In genomic region chr2:111121873-111122630, GRCh38 we compare ENCODE assay signal across 8 cellular contexts. TPM values are rescaled to one million over a fixed set of nuclear protein-coding genes. Genes with fewer than 3 reads are reported as not detected.
DNase-seq lines count a peak whose midpoint lies in the region; ATAC-seq and TF ChIP-seq lines count a peak whose summit lies in the region.

No MANE protein-coding gene starts in this region.

- H3K9ac ChIP-seq in neuronal stem cell (ENCODE audit: low read depth, low read length, poor library complexity) = peak overlapping the region; percentile 99

- H3K4me3 ChIP-seq in LNCaP clone FGC (ENCODE audit: low read depth, low read length) (peak overlapping the region; percentile 86), gastroesophageal sphincter (peak overlapping the region; percentile 79 to 88), neuronal stem cell (ENCODE audit: low read length in 2 of 2) (peak overlapping the region; percentile 87 to 98), suprapubic skin (peak overlapping the region; percentile 91)

- H3K4me1 ChIP-seq in gastroesophageal sphincter (peaks cover 0 to 86% (median 17%) of the 10 kb centered on the region in 3 donors), neuronal stem cell (ENCODE audit: control insufficient read depth in 2 of 2, insufficient read depth in 1 of 2, low read depth in 1 of 2, low read length in 2 of 2) (peaks cover 18 to 19% of the 10 kb centered on the region in 2 donors), suprapubic skin (peaks cover 57% of the 10 kb centered on the region)

- H2BK12ac ChIP-seq in neuronal stem cell (ENCODE audit: low read length) = peak overlapping the region; percentile 94

- H3K27ac Mint-ChIP-seq in activated naive CD4-positive, alpha-beta T cell treated with anti-CD3 and anti-CD28 coated beads for 36 hours = no peak overlapping the region

- CTCF ChIA-PET in activated naive CD4-positive, alpha-beta T cell treated with anti-CD3 and anti-CD28 coated beads for 36 hours (lab: Charles Lee) = no interaction called here

- H2BK5ac ChIP-seq in neuronal stem cell (ENCODE audit: low read length) = peak overlapping the region; percentile 98

- TF ChIP-seq POLR2A in gastroesophageal sphincter (IDR thresholded peaks at IDR 0.05) (peak in 1 of 2 donors; percentile 76), suprapubic skin (IDR thresholded peaks at IDR 0.05) (peak in 1 of 2 donors; percentile 67)

- no peaks in the 10 kb centered on the region for H3K9me3 Mint-ChIP-seq in activated naive CD4-positive, alpha-beta T cell treated with anti-CD3 and anti-CD28 coated beads for 36 hours

- no CpG with 5 or more reads among the region's 90 CpGs for WGBS in gastroesophageal sphincter (ENCODE audit: low coverage in 1 of 2), 2 donors
- WGBS in neuronal stem cell (ENCODE audit: extremely low coverage in 2 of 2, insufficient read length in 2 of 2, insufficient replicate concordance in 1 of 2), 2 donors = no CpG with 5 or more reads among the region's 90 CpGs
- 3% methylated on average over 5 of the region's 90 CpGs for WGBS in suprapubic skin

- H3K9me3 ChIP-seq in gastroesophageal sphincter (peaks cover 0 to 7% (median 0%) of the 10 kb centered on the region in 3 donors), neuronal stem cell (replicated peaks in 1 of 2; ENCODE audit: control insufficient read depth in 2 of 2, insufficient read depth in 1 of 2, low read depth in 1 of 2, low read length in 2 of 2) (peaks cover 0 to 7% of the 10 kb centered on the region in 2 donors), suprapubic skin (no peaks in the 10 kb centered on the region)

- TF ChIP-seq CTCF in LNCaP clone FGC (IDR thresholded peaks at IDR 0.05; ENCODE audit: control insufficient read depth, extremely low read depth, insufficient read depth) (no peak), gastroesophageal sphincter (IDR thresholded peaks at IDR 0.05) (peak in 1 of 4 experiments; percentile 11), suprapubic skin (IDR thresholded peaks at IDR 0.05) (no peak)

- H3K36me3 Mint-ChIP-seq in activated naive CD4-positive, alpha-beta T cell treated with anti-CD3 and anti-CD28 coated beads for 36 hours (ENCODE audit: low read depth) = peaks cover 33% of the 10 kb centered on the region

- peak overlapping the region; percentile 41 for H3K14ac ChIP-seq in neuronal stem cell (ENCODE audit: low read length)

- H3K4ac ChIP-seq in neuronal stem cell (ENCODE audit: low read length) = no peak overlapping the region

- H3K27ac ChIP-seq in gastroesophageal sphincter (peak overlapping the region in 3 of 4 donors; percentile 87 to 90 (median 88)), neuronal stem cell (replicated peaks; ENCODE audit: low read length) (no peak overlapping the region), suprapubic skin (peak overlapping the region; percentile 89)

- peaks cover 20% of the 10 kb centered on the region for H3K27me3 Mint-ChIP-seq in activated naive CD4-positive, alpha-beta T cell treated with anti-CD3 and anti-CD28 coated beads for 36 hours (ENCODE audit: low read depth)

- peak overlapping the region; percentile 90 for H2BK120ac ChIP-seq in neuronal stem cell (ENCODE audit: low read depth, low read length)

- peak overlapping the region; percentile 67 for H2AK5ac ChIP-seq in neuronal stem cell (ENCODE audit: low read depth, low read length)

- peak overlapping the region; percentile 97 for H3K18ac ChIP-seq in neuronal stem cell (ENCODE audit: low read length)

- H3K79me1 ChIP-seq in neuronal stem cell (ENCODE audit: low read depth, low read length) = peaks cover 4% of the 10 kb centered on the region

- H4K8ac ChIP-seq in neuronal stem cell (ENCODE audit: low read depth, low read length) = no peak overlapping the region

- peaks cover 32% of the 10 kb centered on the region for H3K27me3 ChIP-seq in gastroesophageal sphincter
- peaks cover 7 to 26% (median 26%) of the 10 kb centered on the region in 3 experiments for H3K27me3 ChIP-seq in neuronal stem cell (ENCODE audit: control insufficient read depth in 3 of 3, insufficient read depth in 3 of 3, low read depth in 1 of 3, low read length in 3 of 3)
- H3K27me3 ChIP-seq in suprapubic skin = peaks cover 13% of the 10 kb centered on the region

- peak overlapping the region; percentile 99 for H2AFZ ChIP-seq in neuronal stem cell (ENCODE audit: low read length)

- DNase-seq in EL (peak; percentile 88), H4 (ENCODE audit: low spot score) (peak; percentile 70), LNCaP clone FGC (ENCODE audit: low read depth) (peak; percentile 54), SIG-M5 treated with dmso at 0.1 percent for 504 hours (lab: John Stamatoyannopoulos, UW; ENCODE audit: unreplicated experiment) (peak; percentile 74), neuronal stem cell (ENCODE audit: low spot score) (peak; percentile 91), suprapubic skin (ENCODE audit: low spot score in 2 of 2) (peak; percentile 88)
- DNase-seq in activated naive CD4-positive, alpha-beta T cell treated with anti-CD3 and anti-CD28 coated beads for 36 hours = peak; percentile 76

- intact Hi-C loops in activated naive CD4-positive, alpha-beta T cell treated with anti-CD3 and anti-CD28 coated beads for 36 hours (cut with micrococcal nuclease) = loop anchor here (2.0 to 5.0 kb wide), 2 partner anchors 445 to 933 kb away; partner anchors contain the start of genes BUB1 and TMEM87B

- H3K4me3 Mint-ChIP-seq in activated naive CD4-positive, alpha-beta T cell treated with anti-CD3 and anti-CD28 coated beads for 36 hours = peak overlapping the region; percentile 83

- peaks cover 0 to 32% of the 10 kb centered on the region in 2 donors for H3K36me3 ChIP-seq in gastroesophageal sphincter
- H3K36me3 ChIP-seq in neuronal stem cell (replicated peaks in 1 of 2; ENCODE audit: control insufficient read depth in 2 of 2, insufficient read depth in 2 of 2, low read length in 2 of 2) = peaks cover 11 to 36% of the 10 kb centered on the region in 2 donors
- peaks cover 10% of the 10 kb centered on the region for H3K36me3 ChIP-seq in suprapubic skin

- H3K4me1 Mint-ChIP-seq in activated naive CD4-positive, alpha-beta T cell treated with anti-CD3 and anti-CD28 coated beads for 36 hours (ENCODE audit: low read depth) = peaks cover 48% of the 10 kb centered on the region

- ATAC-seq in gastroesophageal sphincter = peak; percentile 86

- TF ChIP-seq EP300 in gastroesophageal sphincter (IDR thresholded peaks at IDR 0.05) (no peak), suprapubic skin (IDR thresholded peaks at IDR 0.05) (no peak)

- no peak overlapping the region for H4K91ac ChIP-seq in neuronal stem cell (ENCODE audit: low read depth, low read length, poor library complexity)

- H3K4me2 ChIP-seq in neuronal stem cell (ENCODE audit: insufficient read depth, low read length, poor library complexity, severe bottlenecking) = peak overlapping the region; percentile 93

- peak overlapping the region; percentile 94 for H3K23ac ChIP-seq in neuronal stem cell (ENCODE audit: low read depth, low read length, poor library complexity)

- peak overlapping the region; percentile 91 for H2BK15ac ChIP-seq in neuronal stem cell (ENCODE audit: low read length)

RNA-seq across cellular contexts. Expression of gene BCL2L11, which starts 1.3 kb away (rescaled TPM):
- total RNA-seq in H4 (2014; rRNA removed; shearing (Covaris generic)) = 2.4 and 2.7 TPM in 2 replicates
- total RNA-seq in activated naive CD4-positive, alpha-beta T cell treated with anti-CD3 and anti-CD28 coated beads for 36 hours = 10 to 100 TPM; 11.5 to 12.8 TPM
- total RNA-seq in gastroesophageal sphincter (100 to 1,000 TPM in 1 of 4 donors, 10 to 100 TPM in 2, 1 to 10 TPM in 1; 8.5 to 120 (median 41.7) TPM), suprapubic skin (10 to 100 TPM in 3 of 4 donors, 1 to 10 TPM in 1; 8.9 to 27.0 (median 18.0) TPM)
- 32.0 TPM for polyA plus RNA-seq in neuronal stem cell (2013, experiment 1 of 2)
- polyA plus RNA-seq in neuronal stem cell (2013, experiment 2 of 2) = 32.1 TPM
